ENCODE assay signal across 8 cellular contexts in genomic region chr10:22228167-22228938, GRCh38. TPM values are rescaled to one million over a fixed set of nuclear protein-coding genes. Genes with fewer than 3 reads are reported as not detected.
DNase-seq lines count a peak whose midpoint lies in the region; ATAC-seq and TF ChIP-seq lines count a peak whose summit lies in the region.

No MANE protein-coding gene starts in this region.

- peak overlapping the region; percentile 69; the same call in 1 of the 2 replicates for H3K27ac ChIP-seq in C4-2B
- H3K27ac ChIP-seq in duodenal mucosa (ENCODE audit: low read depth, low read length) = no peak overlapping the region
- peak overlapping the region; percentile 78 for H3K27ac ChIP-seq in neural cell (ENCODE audit: low read length)

- TF ChIP-seq EP300 in neural cell (conservative IDR thresholded peaks at IDR 0.05; ENCODE audit: poor library complexity, severe bottlenecking) = no peak

- no peak for TF ChIP-seq POLR2A in NB4 (IDR thresholded peaks at IDR 0.05; ENCODE audit: extremely low read depth, insufficient read length)

- H2AFZ ChIP-seq in neural cell (ENCODE audit: low read depth, low read length) = peak overlapping the region; percentile 54

- H4K20me1 ChIP-seq in neural cell (ENCODE audit: insufficient read depth) = no peaks in the 10 kb centered on the region

- no peaks in the 10 kb centered on the region for H3K79me2 ChIP-seq in neural cell (replicated peaks; ENCODE audit: insufficient read depth, low read length)

- H3K4me3 ChIP-seq in NB4 (ENCODE audit: low read depth, low read length) (peak overlapping the region; percentile 67), duodenal mucosa (ENCODE audit: low read depth in 1 of 2, low read length in 2 of 2) (peak overlapping the region; percentile 76 to 89), neural cell (ENCODE audit: low read length) (peak overlapping the region; percentile 78)

- TF ChIP-seq CTCF in C4-2B (conservative IDR thresholded peaks at IDR 0.05) = no peak
- TF ChIP-seq CTCF in NB4 (IDR thresholded peaks at IDR 0.05; ENCODE audit: low read depth, low read length) = no peak
- TF ChIP-seq CTCF in neural cell (IDR thresholded peaks at IDR 0.05; ENCODE audit: poor library complexity, severe bottlenecking) = no peak

- H3K36me3 ChIP-seq in duodenal mucosa (ENCODE audit: control insufficient read depth in 1 of 2, insufficient read depth in 2 of 2, low read length in 2 of 2) = no peaks in the 10 kb centered on the region
- no peaks in the 10 kb centered on the region for H3K36me3 ChIP-seq in neural cell (ENCODE audit: insufficient read depth, low read length)

- peak overlapping the region; percentile 69 to 81 for H3K9ac ChIP-seq in duodenal mucosa (ENCODE audit: low read depth in 1 of 2, low read length in 2 of 2)
- peak overlapping the region; percentile 72 for H3K9ac ChIP-seq in neural cell (ENCODE audit: low read length)

- no peak for ATAC-seq in GM19467 (IDR thresholded peaks at IDR 0.05; ENCODE audit: unreplicated experiment)

- TF ChIP-seq RAD21 in neural cell (conservative IDR thresholded peaks at IDR 0.05) = no peak

- in situ Hi-C loops in ACHN (cut with HindIII; ENCODE audit: low pct_ligation_motif_present, low pct_unique_long_range_greater_than_20kb, low sequenced_read_pairs) = no loop called here

- no peaks in the 10 kb centered on the region for H3K9me3 ChIP-seq in duodenal mucosa (ENCODE audit: control insufficient read depth in 1 of 2, low read length in 2 of 2)
- no peaks in the 10 kb centered on the region for H3K9me3 ChIP-seq in neural cell (ENCODE audit: low read length)

- H3K4me1 ChIP-seq in duodenal mucosa (ENCODE audit: control insufficient read depth in 1 of 2, insufficient read depth in 2 of 2, low read length in 2 of 2) = peaks cover 6 to 14% of the 10 kb centered on the region in 2 donors

- DNase-seq in NB4 (ENCODE audit: low read depth) = no peak
- DNase-seq in retina = no peak
- DNase-seq in ACHN = no peak
- DNase-seq in globus pallidus (ENCODE audit: low spot score) = no peak

- H3F3A ChIP-seq in neural cell (ENCODE audit: insufficient read depth, low read length, poor library complexity, severe bottlenecking) = peaks cover 8% of the 10 kb centered on the region

- H3K9me2 ChIP-seq in neural cell (ENCODE audit: insufficient read depth, low read length) = no peaks in the 10 kb centered on the region

- H3K27me3 ChIP-seq in duodenal mucosa (ENCODE audit: control insufficient read depth in 1 of 2, insufficient read depth in 2 of 2, low read length in 2 of 2) (no peaks in the 10 kb centered on the region), neural cell (ENCODE audit: insufficient read depth, low read depth, low read length) (peaks cover 4% of the 10 kb centered on the region)

- peak overlapping the region; percentile 43 for H3K4me2 ChIP-seq in neural cell (ENCODE audit: low read length)

TF ChIP-seq in neural cell, 6 proteins besides CTCF, POLR2A, EP300 and RAD21:
- TF ChIP-seq SMC3 (conservative IDR thresholded peaks at IDR 0.05; ENCODE audit: poor library complexity) = no peak
- no peak for TF ChIP-seq POLR2AphosphoS5 (IDR thresholded peaks at IDR 0.05)
- TF ChIP-seq TAF1 (IDR thresholded peaks at IDR 0.05; ENCODE audit: low read depth) = no peak
- TF ChIP-seq REST (IDR thresholded peaks at IDR 0.05; ENCODE audit: borderline replicate concordance) = no peak
- no peak for TF ChIP-seq EZH2 (IDR thresholded peaks at IDR 0.05; ENCODE audit: borderline replicate concordance, insufficient read depth, low read length, poor library complexity, severe bottlenecking)
- TF ChIP-seq MXI1 (conservative IDR thresholded peaks at IDR 0.05; ENCODE audit: poor library complexity, severe bottlenecking) = no peak

RNA-seq across cellular contexts. Expression of gene EBLN1, which starts 10.5 kb away (rescaled TPM):
- polyA plus RNA-seq in neural cell = not detected in 2 replicates
- polyA minus RNA-seq in neural cell = not detected in 2 replicates
